10 cellular contexts compared by ENCODE assay signal in the genomic region with DNA sequence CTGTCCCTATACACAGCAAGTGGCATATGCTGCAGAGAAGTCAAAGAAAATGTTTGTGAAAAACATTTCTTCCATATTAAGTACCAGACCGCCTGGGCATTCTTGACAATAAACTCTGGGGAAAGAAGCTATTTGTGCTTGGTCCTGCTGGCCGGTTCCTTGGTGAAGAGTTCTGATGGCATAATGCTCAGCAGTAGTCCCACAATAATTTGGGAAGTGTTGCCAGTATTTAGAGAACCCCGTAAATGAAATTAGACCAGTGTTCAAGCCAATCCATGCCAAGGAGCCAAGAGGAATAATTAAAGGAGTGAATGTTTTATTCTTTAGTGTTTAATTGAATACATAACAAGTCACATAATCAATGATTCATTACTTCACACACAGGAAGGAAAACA. TPM values are rescaled to one million over a fixed set of nuclear protein-coding genes. Genes with fewer than 3 reads are reported as not detected.
DNase-seq lines count a peak whose midpoint lies in the region; FAIRE-seq and TF ChIP-seq lines count a peak whose summit lies in the region.
"Had no signal": no experiment of that assay in that cellular context is flagged by ENCODE, and none has a peak within 500 bp of the region (broad histone marks: within the 10 kb centered on the region; RNA-seq: fewer than 3 reads in every experiment).

No MANE protein-coding gene starts in this region.

- H3K9me3 ChIP-seq in Karpas-422 (ENCODE audit: low read length), result no peaks in the 10 kb centered on the region
- no peaks in the 10 kb centered on the region for H3K9me3 ChIP-seq in endothelial cell of umbilical vein (replicated peaks; ENCODE audit: control insufficient read depth, insufficient read depth, low read length)
- H3K9me3 ChIP-seq in prostate gland, result no peaks in the 10 kb centered on the region

- H3K4me1 Mint-ChIP-seq in activated CD4-positive, alpha-beta T cell treated with anti-CD3 and anti-CD28 coated beads, Interleukin-2, amount 10 ng/mL, durations not matched to agents 7 days and 5 days, result peaks cover 38% of the 10 kb centered on the region

- peaks cover 3% of the 10 kb centered on the region for H3K27me3 Mint-ChIP-seq in activated CD4-positive, alpha-beta T cell treated with anti-CD3 and anti-CD28 coated beads, Interleukin-2, amount 10 ng/mL, durations not matched to agents 7 days and 5 days

- H3K4me3 Mint-ChIP-seq in activated CD4-positive, alpha-beta T cell treated with anti-CD3 and anti-CD28 coated beads, Interleukin-2, amount 10 ng/mL, durations not matched to agents 7 days and 5 days, result peak overlapping the region; percentile 70

- peaks cover 6% of the 10 kb centered on the region for H3K36me3 Mint-ChIP-seq in activated CD4-positive, alpha-beta T cell treated with anti-CD3 and anti-CD28 coated beads, Interleukin-2, amount 10 ng/mL, durations not matched to agents 7 days and 5 days (ENCODE audit: low read depth)

- H3K36me3 ChIP-seq in Karpas-422 (ENCODE audit: insufficient read depth, low read length), result no peaks in the 10 kb centered on the region
- H3K36me3 ChIP-seq in endothelial cell of umbilical vein (ENCODE audit: control insufficient read depth in 2 of 2, extremely low read depth in 1 of 2, insufficient read depth in 2 of 2, low read length in 2 of 2), result no peaks in the 10 kb centered on the region
- H3K36me3 ChIP-seq in prostate gland, result no peaks in the 10 kb centered on the region

- H2AFZ ChIP-seq in Karpas-422 (ENCODE audit: low read length) (peak overlapping the region; percentile 82), endothelial cell of umbilical vein (ENCODE audit: low read depth, low read length) (no peak overlapping the region)

- H3K4me1 ChIP-seq in Karpas-422 (ENCODE audit: low read length) (peaks cover 17% of the 10 kb centered on the region), endothelial cell of umbilical vein (ENCODE audit: control insufficient read depth, extremely low read depth, insufficient read depth, low read length) (peaks cover 55% of the 10 kb centered on the region), prostate gland (replicated peaks) (no peaks in the 10 kb centered on the region)

- H3K9me2 ChIP-seq in Karpas-422 (replicated peaks; ENCODE audit: insufficient read depth, low read length), result no peaks in the 10 kb centered on the region

- H3K27me3 ChIP-seq in Karpas-422 (ENCODE audit: low read length), result no peaks in the 10 kb centered on the region
- no peaks in the 10 kb centered on the region for H3K27me3 ChIP-seq in endothelial cell of umbilical vein (ENCODE audit: control insufficient read depth in 2 of 2, insufficient read depth in 2 of 2, low read length in 2 of 2)
- peaks cover 3% of the 10 kb centered on the region for H3K27me3 ChIP-seq in prostate gland (replicated peaks; ENCODE audit: insufficient read depth)

- peak overlapping the region; percentile 97 for H3K27ac Mint-ChIP-seq in activated CD4-positive, alpha-beta T cell treated with anti-CD3 and anti-CD28 coated beads, Interleukin-2, amount 10 ng/mL, durations not matched to agents 7 days and 5 days

- BruUV-seq in endothelial cell of umbilical vein (replicated peaks; lab: Mats Ljungman, UMichigan), result TSS peak; percentile 90

- no peak for TF ChIP-seq POLR2A in endothelial cell of umbilical vein (IDR thresholded peaks at IDR 0.05; ENCODE audit: low read depth, low read length)
- TF ChIP-seq POLR2A in prostate gland (IDR thresholded peaks at IDR 0.05), result no peak

- intact Hi-C loops in endothelial cell of umbilical vein (cut with micrococcal nuclease), result loop anchor here (1.0 to 5.0 kb wide), 5 partner anchors 12 to 327 kb away; partner anchors contain the start of gene CLN5
- intact Hi-C loops in prostate gland (cut with DNase I), result no loop called here

- H3K9me1 ChIP-seq in endothelial cell of umbilical vein (replicated peaks; ENCODE audit: control insufficient read depth, extremely low read depth, insufficient read depth, low read length), result no peaks in the 10 kb centered on the region

- POLR2A ChIA-PET in activated CD4-positive, alpha-beta T cell treated with anti-CD3 and anti-CD28 coated beads, Interleukin-2, amount 10 ng/mL, durations not matched to agents 7 days and 5 days (lab: Charles Lee), result interaction anchor here (0.6 kb wide), 1 partner anchor 52 kb away, joined by 5 read pairs; no protein-coding TSS in a partner anchor
- POLR2A ChIA-PET in endothelial cell of umbilical vein (lab: Charles Lee), result interaction anchor here (0.6 to 1.9 kb wide), 5 partner anchors 25 to 328 kb away, joined by 4 to 13 read pairs (median 5); no protein-coding TSS in a partner anchor

- TF ChIP-seq CTCF in endothelial cell of umbilical vein (IDR thresholded peaks at IDR 0.05; ENCODE audit: extremely low read depth in 1 of 2, insufficient read depth in 1 of 2, low read depth in 1 of 2, low read length in 2 of 2), result no peak
- TF ChIP-seq CTCF in prostate gland (IDR thresholded peaks at IDR 0.05), result no peak

- H4K20me1 ChIP-seq in Karpas-422 (ENCODE audit: insufficient read depth, low read depth, low read length) (no peaks in the 10 kb centered on the region), endothelial cell of umbilical vein (replicated peaks; ENCODE audit: control insufficient read depth, extremely low read depth, insufficient read depth, low read length) (no peaks in the 10 kb centered on the region)

- CTCF ChIA-PET in activated CD4-positive, alpha-beta T cell treated with anti-CD3 and anti-CD28 coated beads, Interleukin-2, amount 10 ng/mL, durations not matched to agents 7 days and 5 days (lab: Charles Lee), result interaction anchor here (0.6 to 1.6 kb wide), 2 partner anchors 9 to 146 kb away, joined by 3 to 4 read pairs; no protein-coding TSS in a partner anchor
- CTCF ChIA-PET in endothelial cell of umbilical vein (lab: Charles Lee), result interaction anchor here (0.9 to 3.2 kb wide), 11 partner anchors 11 to 1004 kb away, joined by 3 to 27 read pairs (median 5); no protein-coding TSS in a partner anchor

- no peaks in the 10 kb centered on the region for H3K9me3 Mint-ChIP-seq in activated CD4-positive, alpha-beta T cell treated with anti-CD3 and anti-CD28 coated beads, Interleukin-2, amount 10 ng/mL, durations not matched to agents 7 days and 5 days

- H3K9ac ChIP-seq in Karpas-422 (ENCODE audit: low read length), result peak overlapping the region; percentile 38
- H3K9ac ChIP-seq in endothelial cell of umbilical vein (replicated peaks; ENCODE audit: extremely low read depth, insufficient read depth, low read length), result peak overlapping the region; percentile 76

- no peak overlapping the region for H3K27ac ChIP-seq in Karpas-422 (ENCODE audit: low read length)
- peak overlapping the region; percentile 98 for H3K27ac ChIP-seq in endothelial cell of umbilical vein (ENCODE audit: insufficient read depth, low read depth, low read length)
- peak overlapping the region; percentile 65 for H3K27ac ChIP-seq in temporal lobe (ENCODE audit: low read depth, low read length)
- no peak overlapping the region for H3K27ac ChIP-seq in prostate gland

- peak overlapping the region; percentile 49 for H3K4me3 ChIP-seq in Karpas-422 (ENCODE audit: low read length)
- peak overlapping the region in 1 of 3 experiments; percentile 39 for H3K4me3 ChIP-seq in endothelial cell of umbilical vein (replicated peaks in 1 of 3; ENCODE audit: insufficient read depth in 1 of 3, low read depth in 1 of 3, low read length in 3 of 3)
- no peak overlapping the region for H3K4me3 ChIP-seq in prostate gland

- peak overlapping the region; percentile 71 for H3K4me2 ChIP-seq in Karpas-422 (ENCODE audit: low read depth, low read length, poor library complexity, severe bottlenecking)
- peak overlapping the region; percentile 97 for H3K4me2 ChIP-seq in endothelial cell of umbilical vein (ENCODE audit: insufficient read depth, low read length)

- 74% methylated on average over 3 of the region's 3 CpGs for WGBS in prostate gland

- H3K79me2 ChIP-seq in Karpas-422 (ENCODE audit: low read length) (no peaks in the 10 kb centered on the region), endothelial cell of umbilical vein (ENCODE audit: control insufficient read depth, insufficient read depth, low read length) (peaks cover 38% of the 10 kb centered on the region)

- DNase-seq in activated CD4-positive, alpha-beta T cell treated with anti-CD3 and anti-CD28 coated beads, Interleukin-2, amount 10 ng/mL, durations not matched to agents 7 days and 5 days, result no peak
- no peak for DNase-seq in activated CD4-positive, alpha-beta T cell treated with anti-CD3 and anti-CD28 coated beads, Interleukin-2, amount 50 U/mL, for 48 hours
- DNase-seq in Karpas-422 (no peak), endothelial cell of umbilical vein (ENCODE audit: low read depth, low spot score) (peak; percentile 64), prostate gland (ENCODE audit: low spot score) (no peak), NCI-H526 (lab: John Stamatoyannopoulos, UW) (no peak), NCI-H128 (lab: John Stamatoyannopoulos, UW; ENCODE audit: unreplicated experiment) (no peak)
- DNase-seq: ACHN, NCI-H1417 treated with DMSO at 0.1 percent for 48 hours had no signal

- no peak for FAIRE-seq in endothelial cell of umbilical vein (lab: Jason Lieb, UNC)

- dilution Hi-C loops in endothelial cell of umbilical vein (cut with MboI; ENCODE audit: extremely low pct_ligation_motif_present, low sequenced_read_pairs), result no loop called here

TF ChIP-seq in endothelial cell of umbilical vein, 7 proteins besides CTCF, POLR2A, EP300 and RAD21:
- TF ChIP-seq FOS (IDR thresholded peaks at IDR 0.05; ENCODE audit: borderline replicate concordance, insufficient read depth, low read length) (peak; percentile 23), MYC (IDR thresholded peaks at IDR 0.05; ENCODE audit: low read depth, low read length) (no peak)

RNA-seq across cellular contexts. Expression of gene KCTD12, which starts 6.3 kb away (rescaled TPM):
- 1 to 10 TPM; 5.8 to 5.9 TPM for total RNA-seq in activated CD4-positive, alpha-beta T cell treated with anti-CD3 and anti-CD28 coated beads, Interleukin-2, amount 10 ng/mL, durations not matched to agents 7 days and 5 days
- total RNA-seq in Karpas-422 (2014; rRNA removed; shearing (Covaris generic); ENCODE audit: low replicate concordance), result 1.0 and 1.7 TPM in 2 replicates
- total RNA-seq in endothelial cell of umbilical vein (90.8 and 116 TPM in 2 replicates), temporal lobe (126 TPM), prostate gland (100 to 1,000 TPM in 1 of 2 donors, 10 to 100 TPM in 1; 21.5 to 111 TPM)
- 86.0 and 95.9 TPM in 2 replicates for polyA plus RNA-seq in endothelial cell of umbilical vein
- 58.5 and 63.3 TPM in 2 replicates for polyA plus RNA-seq in endothelial cell of umbilical vein (2011; cell fraction: cytosol; rRNA removed)
- 60.6 and 85.1 TPM in 2 replicates for polyA plus RNA-seq in endothelial cell of umbilical vein (2011; cell fraction: nucleus; rRNA removed)
- polyA plus RNA-seq in endothelial cell of umbilical vein (2012), result 116 and 132 TPM in 2 replicates
- 125 and 139 TPM in 2 replicates for polyA minus RNA-seq in endothelial cell of umbilical vein
- polyA minus RNA-seq in endothelial cell of umbilical vein (2011; cell fraction: cytosol; rRNA and poly(A)+ RNA removed), result not detected
- polyA minus RNA-seq in endothelial cell of umbilical vein (2011; cell fraction: nucleus; rRNA and poly(A)+ RNA removed), result 93.3 and 102 TPM in 2 replicates

Comparison
In these comparisons a context has a peak if more than half of its experiments do, and no peak if none do; other contexts are left out.
1. H3K27ac ChIP-seq: peak in endothelial cell of umbilical vein (single experiment) and temporal lobe (single experiment); none in Karpas-422 (single experiment) and prostate gland (0 of 2).